28 cellular contexts compared by ENCODE assay signal in genomic region chr3:196916995-196917394, GRCh38. TPM values are rescaled to one million over a fixed set of nuclear protein-coding genes. Genes with fewer than 3 reads are reported as not detected.
DNase-seq lines count a peak whose midpoint lies in the region; ATAC-seq, FAIRE-seq and TF ChIP-seq lines count a peak whose summit lies in the region.
"Had no signal": no experiment of that assay in that cellular context is flagged by ENCODE, and none has a peak within 500 bp of the region (broad histone marks: within the 10 kb centered on the region; RNA-seq: fewer than 3 reads in every experiment).

No MANE protein-coding gene starts in this region.

- H4K20me1 ChIP-seq in K562 (replicated peaks; ENCODE audit: control insufficient read depth, insufficient read depth, low read length): no peaks in the 10 kb centered on the region
- H4K20me1 ChIP-seq: BLaER1 had no signal

- no peak for DNase-seq in activated T-cell treated with anti-CD3 and anti-CD28 coated beads, Interleukin-2, amount 50 U/mL, for 72 hours
- no peak for DNase-seq in activated T-cell treated with anti-CD3 and anti-CD28 coated beads, Interleukin-2, amount 50 U/mL, for 24 hours
- DNase-seq in K562 (ENCODE audit: extremely low read depth in 1 of 4, low spot score in 3 of 4) (no peak), NCI-H2029 treated with DMSO at 0.1 percent for 48 hours (lab: John Stamatoyannopoulos, UW) (no peak), MG63 (no peak)
- DNase-seq: 8988T; ACHN; BE2C; C1 segment of cervical spinal cord; CD4-positive, alpha-beta memory T cell; CD4-positive, CD25-positive, alpha-beta regulatory T cell; CD8-positive, alpha-beta memory T cell; COR-L47; DMS 273 treated with DMSO at 0.1 percent for 48 hours; DMS153; DMS53; DMS79; DND-41; EL; GDM1 had no signal

- peak overlapping the region; percentile 62 for H3K27ac Mint-ChIP-seq in activated T-cell treated with anti-CD3 and anti-CD28 coated beads, Interleukin-2, amount 50 U/mL, for 72 hours
- no peak overlapping the region for H3K27ac Mint-ChIP-seq in activated T-cell treated with anti-CD3 and anti-CD28 coated beads, Interleukin-2, amount 50 U/mL, for 24 hours
- peak overlapping the region in 2 of 3 donors; percentile 16 to 69 for H3K27ac Mint-ChIP-seq in IgD-negative memory B cell
- H3K27ac Mint-ChIP-seq: CD4-positive, CD25-positive, alpha-beta regulatory T cell had no signal

- H3K36me3 ChIP-seq in K562 (ENCODE audit: control insufficient read depth, insufficient read depth, low read length): peaks cover 43% of the 10 kb centered on the region
- peaks cover 37% of the 10 kb centered on the region for H3K36me3 ChIP-seq in MG63

- no peak for ATAC-seq in activated T-cell treated with anti-CD3 and anti-CD28 coated beads, Interleukin-2, amount 50 U/mL, for 72 hours (replicated peaks in 1 of 2)
- no peak for ATAC-seq in K562
- ATAC-seq: GM12878 had no signal

- no peaks in the 10 kb centered on the region for H3K4me1 ChIP-seq in K562 (replicated peaks in 1 of 2; ENCODE audit: control insufficient read depth in 2 of 2, insufficient read depth in 2 of 2, low read length in 2 of 2)
- H3K4me1 ChIP-seq: BE2C, BLaER1 had no signal

- no peak for TF ChIP-seq POLR2A in K562 (conservative IDR thresholded peaks at IDR 0.05)

- H2AFZ ChIP-seq in K562 (ENCODE audit: low read depth, low read length): no peak overlapping the region

- TF ChIP-seq CTCF in K562 (IDR thresholded peaks at IDR 0.05 in 2 of 3, conservative IDR thresholded peaks at IDR 0.05 in 1 of 3; ENCODE audit: insufficient read depth in 2 of 3, low read depth in 1 of 3, low read length in 3 of 3): no peak

- TF ChIP-seq RAD21 in K562 (CRISPR knock-in tag; conservative IDR thresholded peaks at IDR 0.05 in 1 of 2, IDR thresholded peaks at IDR 0.05 in 1 of 2): no peak

- no peak overlapping the region for H3K27ac ChIP-seq in K562 (ENCODE audit: extremely low read depth, low read depth, low read length)
- H3K27ac ChIP-seq: BLaER1 had no signal

- no peaks in the 10 kb centered on the region; the same call in 2 of the 3 replicates for H3K79me2 ChIP-seq in K562 (ENCODE audit: control insufficient read depth, insufficient read depth, low read length)

- TF ChIP-seq EP300 in K562 (IDR thresholded peaks at IDR 0.05; ENCODE audit: low read length): no peak

- no peak for FAIRE-seq in K562 (lab: Jason Lieb, UNC)
- FAIRE-seq: A204.1, GM12878, GM12892, GM18507 had no signal

- WGBS in K562 (ENCODE audit: insufficient coverage, low coverage, missing lambda C conversion rate): 100% methylated on average over 3 of the region's 3 CpGs

- H3K9ac ChIP-seq in K562 (ENCODE audit: insufficient read depth in 1 of 2, low read depth in 2 of 2, low read length in 2 of 2): no peak overlapping the region
- H3K9ac ChIP-seq: BLaER1 had no signal

- H3K4me1 Mint-ChIP-seq in activated T-cell treated with anti-CD3 and anti-CD28 coated beads, Interleukin-2, amount 50 U/mL, for 72 hours (ENCODE audit: low read depth): no peaks in the 10 kb centered on the region
- H3K4me1 Mint-ChIP-seq in activated T-cell treated with anti-CD3 and anti-CD28 coated beads, Interleukin-2, amount 50 U/mL, for 24 hours (ENCODE audit: low read depth): no peaks in the 10 kb centered on the region
- peaks cover 14 to 25% (median 18%) of the 10 kb centered on the region in 3 donors for H3K4me1 Mint-ChIP-seq in IgD-negative memory B cell
- H3K4me1 Mint-ChIP-seq: CD8-positive, alpha-beta memory T cell had no signal

- no TSS peak for BruUV-seq in K562 (replicated peaks; lab: Mats Ljungman, UMichigan)

- no peaks in the 10 kb centered on the region for H3K9me3 Mint-ChIP-seq in activated T-cell treated with anti-CD3 and anti-CD28 coated beads, Interleukin-2, amount 50 U/mL, for 72 hours
- H3K9me3 Mint-ChIP-seq in activated T-cell treated with anti-CD3 and anti-CD28 coated beads, Interleukin-2, amount 50 U/mL, for 24 hours: no peaks in the 10 kb centered on the region
- H3K9me3 Mint-ChIP-seq in IgD-negative memory B cell: peaks cover 0 to 7% (median 5%) of the 10 kb centered on the region in 3 donors

- H3K27me3 Mint-ChIP-seq in activated T-cell treated with anti-CD3 and anti-CD28 coated beads, Interleukin-2, amount 50 U/mL, for 72 hours (ENCODE audit: low read depth): no peaks in the 10 kb centered on the region
- H3K27me3 Mint-ChIP-seq in activated T-cell treated with anti-CD3 and anti-CD28 coated beads, Interleukin-2, amount 50 U/mL, for 24 hours: no peaks in the 10 kb centered on the region
- H3K27me3 Mint-ChIP-seq in IgD-negative memory B cell: no peaks in the 10 kb centered on the region
- H3K27me3 Mint-ChIP-seq: CD4-positive, alpha-beta memory T cell; CD4-positive, CD25-positive, alpha-beta regulatory T cell had no signal

- H3K9me1 ChIP-seq in K562 (ENCODE audit: control insufficient read depth, insufficient read depth, low read length): no peaks in the 10 kb centered on the region

- intact Hi-C loops in K562 (cut with micrococcal nuclease): no loop called here

- H3K36me3 Mint-ChIP-seq in activated T-cell treated with anti-CD3 and anti-CD28 coated beads, Interleukin-2, amount 50 U/mL, for 72 hours (ENCODE audit: insufficient read depth in 2 of 2): peaks cover 7 to 15% of the 10 kb centered on the region in 2 donors
- peaks cover 58% of the 10 kb centered on the region for H3K36me3 Mint-ChIP-seq in activated T-cell treated with anti-CD3 and anti-CD28 coated beads, Interleukin-2, amount 50 U/mL, for 24 hours (ENCODE audit: low read depth)
- peaks cover 4% of the 10 kb centered on the region for H3K36me3 Mint-ChIP-seq in IgD-negative memory B cell

- H3K4me2 ChIP-seq in K562 (ENCODE audit: insufficient read depth, low read length): no peak overlapping the region
- H3K4me2 ChIP-seq: BLaER1 had no signal

- H3K4me3 ChIP-seq in K562 (no peak overlapping the region), MG63 (no peak overlapping the region)
- H3K4me3 ChIP-seq: BLaER1, GM12878 had no signal

- CTCF ChIA-PET in K562 (lab: Yijun Ruan, JAX; ENCODE audit: low intra/inter-chr PET ratio): no interaction called here

- H3K27me3 ChIP-seq in K562 (ENCODE audit: control insufficient read depth in 2 of 2, insufficient read depth in 2 of 2, low read length in 2 of 2): no peaks in the 10 kb centered on the region
- H3K27me3 ChIP-seq in MG63: no peaks in the 10 kb centered on the region
- H3K27me3 ChIP-seq: BE2C, BLaER1 had no signal

- in situ Hi-C loops in K562 (cut with MboI): no loop called here

- H3K4me3 Mint-ChIP-seq in activated T-cell treated with anti-CD3 and anti-CD28 coated beads, Interleukin-2, amount 50 U/mL, for 72 hours: no peak overlapping the region
- no peak overlapping the region for H3K4me3 Mint-ChIP-seq in activated T-cell treated with anti-CD3 and anti-CD28 coated beads, Interleukin-2, amount 50 U/mL, for 24 hours
- no peak overlapping the region for H3K4me3 Mint-ChIP-seq in IgD-negative memory B cell
- H3K4me3 Mint-ChIP-seq: CD14-positive monocyte; CD4-positive, alpha-beta memory T cell; CD4-positive, CD25-positive, alpha-beta regulatory T cell; CD8-positive, alpha-beta memory T cell had no signal

- H3K9me3 ChIP-seq in K562 (replicated peaks; ENCODE audit: control insufficient read depth, insufficient read depth, low read depth, low read length) (no peaks in the 10 kb centered on the region; the same call in 1 of the 2 replicates), MG63 (0 out of 2 replicates have a peak, but pooled peaks cover 2% of the 10 kb centered on the region)

- POLR2A ChIA-PET in K562 (lab: Yijun Ruan, JAX): no interaction called here

RNA-seq across cellular contexts. Expression of gene NCBP2, which starts 25.3 kb away (rescaled TPM):
- 10 to 100 TPM; 71.4 to 84.3 TPM for total RNA-seq in activated T-cell treated with anti-CD3 and anti-CD28 coated beads, Interleukin-2, amount 50 U/mL, for 72 hours
- 74.1 TPM for polyA plus RNA-seq in IgD-negative memory B cell
- 45.7 and 67.9 TPM in 2 replicates for total RNA-seq in K562 (2011; cell fraction: chromatin; rRNA removed; ENCODE audit: low replicate concordance)
- 38.2 and 43.0 TPM in 2 replicates for total RNA-seq in K562 (2011; cell fraction: nucleolus; rRNA removed)
- 44.9 and 65.0 TPM in 2 replicates for total RNA-seq in K562 (2011; cell fraction: nucleoplasm; rRNA removed)
- total RNA-seq in K562 (2014; rRNA removed): 63.3 and 68.2 TPM in 2 replicates
- 82.2 and 82.3 TPM in 2 replicates for total RNA-seq in K562 (2014; rRNA removed; fragmentation: Illumina TruSeq; extraction: Trizol)
- total RNA-seq in K562 (2015; rRNA removed; fragmentation: Illumina TruSeq; extraction: Trizol): 69.4 and 78.0 TPM in 2 replicates
- total RNA-seq in K562 (2021): 64.0 and 67.0 TPM in 2 replicates
- polyA plus RNA-seq in K562 (2011; rRNA removed): 69.3 and 90.9 TPM in 2 replicates
- polyA plus RNA-seq in K562 (2011; cell fraction: cytosol; rRNA removed): 29.7 and 50.4 TPM in 2 replicates
- polyA plus RNA-seq in K562 (2011; cell fraction: nucleus; rRNA removed): 38.0 and 51.2 TPM in 2 replicates
- polyA plus RNA-seq in K562 (2012): 55.9 and 83.1 TPM in 2 replicates
- 83.4 and 102 TPM in 2 replicates for polyA plus RNA-seq in K562 (2014; fragmentation: Illumina TruSeq; extraction: Trizol)
- polyA plus RNA-seq in K562 (2014; fragmentation: Nextera tagmentation; extraction: Ambion mirVana): 100 to 1,000 TPM in 1 of 2 experiments, 10 to 100 TPM in 1; 56.4 to 100 TPM
- polyA plus RNA-seq in K562 (2014; rRNA removed): 91.1 and 123 TPM in 2 replicates
- polyA minus RNA-seq in K562 (2011; rRNA and poly(A)+ RNA removed): 69.1 and 71.9 TPM in 2 replicates
- 19.2 and 22.1 TPM in 2 replicates for polyA minus RNA-seq in K562 (2011; cell fraction: cytosol; rRNA and poly(A)+ RNA removed)
- 25.2 and 39.8 TPM in 2 replicates for polyA minus RNA-seq in K562 (2011; cell fraction: nucleus; rRNA and poly(A)+ RNA removed)
- total RNA-seq in MG63 (2014; rRNA removed; shearing (Covaris generic); ENCODE audit: low replicate concordance): 48.1 and 66.4 TPM in 2 replicates

RNA-seq across cellular contexts. Expression of gene SENP5, which starts 49.3 kb away (rescaled TPM):
- total RNA-seq in activated T-cell treated with anti-CD3 and anti-CD28 coated beads, Interleukin-2, amount 50 U/mL, for 72 hours: 10 to 100 TPM; 33.7 to 38.6 TPM
- polyA plus RNA-seq in IgD-negative memory B cell (11.7 TPM), K562 (2011; rRNA removed) (45.1 and 48.8 TPM in 2 replicates), K562 (2014; fragmentation: Illumina TruSeq; extraction: Trizol) (23.8 and 26.0 TPM in 2 replicates), K562 (2014; fragmentation: Nextera tagmentation; extraction: Ambion mirVana) (10 to 100 TPM; 18.3 to 24.8 TPM), K562 (2014; rRNA removed) (28.1 and 30.7 TPM in 2 replicates)
- total RNA-seq in K562 (2011; cell fraction: chromatin; rRNA removed; ENCODE audit: low replicate concordance): 92.0 and 190 TPM in 2 replicates
- 43.0 and 53.3 TPM in 2 replicates for total RNA-seq in K562 (2011; cell fraction: nucleolus; rRNA removed)
- 79.2 and 121 TPM in 2 replicates for total RNA-seq in K562 (2011; cell fraction: nucleoplasm; rRNA removed)
- total RNA-seq in K562 (2014; rRNA removed) (35.8 and 38.4 TPM in 2 replicates), K562 (2014; rRNA removed; fragmentation: Illumina TruSeq; extraction: Trizol) (59.7 and 66.2 TPM in 2 replicates), K562 (2015; rRNA removed; fragmentation: Illumina TruSeq; extraction: Trizol) (51.1 and 54.4 TPM in 2 replicates), K562 (2021) (41.4 and 41.7 TPM in 2 replicates)
- polyA plus RNA-seq in K562 (2011; cell fraction: cytosol; rRNA removed): 11.2 and 19.8 TPM in 2 replicates
- 45.3 and 60.0 TPM in 2 replicates for polyA plus RNA-seq in K562 (2011; cell fraction: nucleus; rRNA removed)
- 17.8 and 21.4 TPM in 2 replicates for polyA plus RNA-seq in K562 (2012)
- 142 and 156 TPM in 2 replicates for polyA minus RNA-seq in K562 (2011; rRNA and poly(A)+ RNA removed)
- polyA minus RNA-seq in K562 (2011; cell fraction: cytosol; rRNA and poly(A)+ RNA removed): 63.5 and 63.9 TPM in 2 replicates
- polyA minus RNA-seq in K562 (2011; cell fraction: nucleus; rRNA and poly(A)+ RNA removed): 24.9 and 55.4 TPM in 2 replicates
- total RNA-seq in MG63 (2014; rRNA removed; shearing (Covaris generic); ENCODE audit: low replicate concordance): 22.0 and 25.4 TPM in 2 replicates

RNA-seq across cellular contexts. Expression of gene PIGZ, which starts 51.6 kb away (rescaled TPM):
- total RNA-seq in activated T-cell treated with anti-CD3 and anti-CD28 coated beads, Interleukin-2, amount 50 U/mL, for 72 hours: 1 to 10 TPM; 1.1 to 1.7 TPM
- polyA plus RNA-seq in IgD-negative memory B cell: 2.1 TPM
- 3.6 and 5.8 TPM in 2 replicates for total RNA-seq in K562 (2011; cell fraction: chromatin; rRNA removed; ENCODE audit: low replicate concordance)
- 2.3 and 3.3 TPM in 2 replicates for total RNA-seq in K562 (2011; cell fraction: nucleolus; rRNA removed)
- total RNA-seq in K562 (2011; cell fraction: nucleoplasm; rRNA removed): 3.5 and 4.7 TPM in 2 replicates
- total RNA-seq in K562 (2014; rRNA removed): 0.54 and 0.73 TPM in 2 replicates
- 0.48 and 0.76 TPM in 2 replicates for total RNA-seq in K562 (2014; rRNA removed; fragmentation: Illumina TruSeq; extraction: Trizol)
- total RNA-seq in K562 (2015; rRNA removed; fragmentation: Illumina TruSeq; extraction: Trizol): 0.30 and 0.54 TPM in 2 replicates
- total RNA-seq in K562 (2021): 0.87 and 1.0 TPM in 2 replicates
- polyA plus RNA-seq in K562 (2011; rRNA removed): 1.8 and 2.8 TPM in 2 replicates
- polyA plus RNA-seq in K562 (2011; cell fraction: cytosol; rRNA removed): 2.3 and 2.8 TPM in 2 replicates
- polyA plus RNA-seq in K562 (2011; cell fraction: nucleus; rRNA removed): 4.7 and 6.2 TPM in 2 replicates
- polyA plus RNA-seq in K562 (2012): 1.2 and 4.7 TPM in 2 replicates
- 0.79 and 0.91 TPM in 2 replicates for polyA plus RNA-seq in K562 (2014; fragmentation: Illumina TruSeq; extraction: Trizol)
- under 1 TPM; 0.15 TPM for polyA plus RNA-seq in K562 (2014; fragmentation: Nextera tagmentation; extraction: Ambion mirVana)
- polyA plus RNA-seq in K562 (2014; rRNA removed): 1.2 and 2.0 TPM in 2 replicates
- polyA minus RNA-seq in K562 (2011; rRNA and poly(A)+ RNA removed): 1.0 and 1.1 TPM in 2 replicates
- polyA minus RNA-seq in K562 (2011; cell fraction: cytosol; rRNA and poly(A)+ RNA removed): 1.1 and 1.3 TPM in 2 replicates
- 1.00 and 1.2 TPM in 2 replicates for polyA minus RNA-seq in K562 (2011; cell fraction: nucleus; rRNA and poly(A)+ RNA removed)
- total RNA-seq in MG63 (2014; rRNA removed; shearing (Covaris generic); ENCODE audit: low replicate concordance): 3.0 TPM in 1 of 2 replicates, not detected in the other
- total RNA-seq: G401 had no signal
- polyA plus RNA-seq: CD8-positive, alpha-beta memory T cell had no signal
